ENCODE assay signal across 1 cellular context in the genomic region with DNA sequence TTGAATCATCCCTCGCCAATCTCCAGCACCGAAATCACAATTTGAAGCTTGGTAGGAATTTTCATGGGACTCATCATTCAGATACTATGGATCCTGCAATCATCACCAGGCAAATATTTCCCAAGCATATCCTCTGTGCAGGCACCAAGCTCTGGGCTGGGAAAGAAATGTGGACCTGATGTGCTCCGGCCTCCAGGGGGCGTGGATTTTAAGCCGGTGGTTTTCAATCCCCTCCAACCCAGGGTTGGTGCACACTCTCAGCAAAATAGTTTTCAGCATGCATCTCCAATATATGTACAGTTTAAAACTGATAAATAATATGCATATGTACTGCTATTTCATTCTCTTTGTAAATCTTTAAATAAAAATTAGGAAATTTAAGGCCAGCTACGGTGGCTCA.
TF ChIP-seq lines count a peak whose summit lies in the region.

No MANE protein-coding gene starts in this region.

TF ChIP-seq in SK-N-SH treated with all-trans-retinoic acid at 6 μM for 48 hours, 23 proteins besides CTCF, POLR2A, EP300 and RAD21 (continued from another document):
- TF ChIP-seq, protein P1, sequence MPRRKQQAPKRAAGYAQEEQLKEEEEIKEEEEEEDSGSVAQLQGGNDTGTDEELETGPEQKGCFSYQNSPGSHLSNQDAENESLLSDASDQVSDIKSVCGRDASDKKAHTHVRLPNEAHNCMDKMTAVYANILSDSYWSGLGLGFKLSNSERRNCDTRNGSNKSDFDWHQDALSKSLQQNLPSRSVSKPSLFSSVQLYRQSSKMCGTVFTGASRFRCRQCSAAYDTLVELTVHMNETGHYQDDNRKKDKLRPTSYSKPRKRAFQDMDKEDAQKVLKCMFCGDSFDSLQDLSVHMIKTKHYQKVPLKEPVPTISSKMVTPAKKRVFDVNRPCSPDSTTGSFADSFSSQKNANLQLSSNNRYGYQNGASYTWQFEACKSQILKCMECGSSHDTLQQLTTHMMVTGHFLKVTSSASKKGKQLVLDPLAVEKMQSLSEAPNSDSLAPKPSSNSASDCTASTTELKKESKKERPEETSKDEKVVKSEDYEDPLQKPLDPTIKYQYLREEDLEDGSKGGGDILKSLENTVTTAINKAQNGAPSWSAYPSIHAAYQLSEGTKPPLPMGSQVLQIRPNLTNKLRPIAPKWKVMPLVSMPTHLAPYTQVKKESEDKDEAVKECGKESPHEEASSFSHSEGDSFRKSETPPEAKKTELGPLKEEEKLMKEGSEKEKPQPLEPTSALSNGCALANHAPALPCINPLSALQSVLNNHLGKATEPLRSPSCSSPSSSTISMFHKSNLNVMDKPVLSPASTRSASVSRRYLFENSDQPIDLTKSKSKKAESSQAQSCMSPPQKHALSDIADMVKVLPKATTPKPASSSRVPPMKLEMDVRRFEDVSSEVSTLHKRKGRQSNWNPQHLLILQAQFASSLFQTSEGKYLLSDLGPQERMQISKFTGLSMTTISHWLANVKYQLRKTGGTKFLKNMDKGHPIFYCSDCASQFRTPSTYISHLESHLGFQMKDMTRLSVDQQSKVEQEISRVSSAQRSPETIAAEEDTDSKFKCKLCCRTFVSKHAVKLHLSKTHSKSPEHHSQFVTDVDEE (CRISPR knock-in tag; IDR thresholded peaks at IDR 0.05) = no peak
